ENCODE assay signal across 23 cellular contexts in the genomic region with DNA sequence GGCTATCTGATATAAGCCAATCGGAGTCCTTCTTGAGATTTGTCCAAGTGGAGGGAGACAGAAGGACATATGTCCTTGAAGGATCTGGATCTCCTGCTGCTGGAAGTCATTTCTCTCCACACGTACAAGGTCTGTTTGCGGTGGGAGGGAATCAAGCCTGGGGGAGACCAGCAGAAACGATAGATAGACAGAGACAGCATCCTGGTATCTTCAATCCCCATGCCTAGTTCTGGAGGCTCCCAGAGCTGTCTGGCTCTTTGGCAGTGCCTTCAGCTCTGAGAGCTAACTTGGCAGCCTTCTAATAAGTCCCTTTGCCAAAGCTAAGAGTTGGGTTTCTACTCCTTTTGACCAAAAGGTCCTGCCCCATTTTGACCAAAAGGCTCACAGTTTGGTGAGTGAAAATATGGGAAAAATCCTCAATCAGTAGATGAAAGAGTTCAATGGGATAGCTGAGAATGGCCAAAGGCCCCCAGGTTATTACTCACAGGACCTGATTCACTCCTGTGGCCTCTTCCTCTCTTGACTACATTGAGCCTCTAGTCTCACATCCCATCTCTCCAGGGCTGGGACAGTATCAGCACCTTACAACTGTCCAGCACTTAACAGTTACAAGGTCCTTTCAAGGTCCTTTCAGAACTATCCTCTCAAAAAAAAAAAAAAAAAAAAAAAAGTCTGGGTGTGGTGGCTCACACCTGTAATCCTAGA. TPM values are rescaled to one million over a fixed set of nuclear protein-coding genes. Genes with fewer than 3 reads are reported as not detected.
A peak's percentile ranks its signal among the peaks of the same experiment; 100 is the strongest.
DNase-seq lines count a peak whose midpoint lies in the region; ATAC-seq, FAIRE-seq and TF ChIP-seq lines count a peak whose summit lies in the region.
"Had no signal": no experiment of that assay in that cellular context is flagged by ENCODE, and none has a peak within 500 bp of the region (broad histone marks: within the 10 kb centered on the region; RNA-seq: fewer than 3 reads in every experiment).

No MANE protein-coding gene starts in this region.

- H3K9me3 ChIP-seq in WERI-Rb-1 (ENCODE audit: severe bottlenecking) (no peaks in the 10 kb centered on the region), left ventricle myocardium inferior (replicated peaks) (no peaks in the 10 kb centered on the region)
- H3K9me3 ChIP-seq: A549; BE2C; BLaER1 treated with 17β-estradiol and CSF1 and Interleukin-3, amounts not matched to agents 10 nM and 100 nM; HAP-1 had no signal

- no peaks in the 10 kb centered on the region for H3K36me3 ChIP-seq in WERI-Rb-1
- H3K36me3 ChIP-seq in left ventricle myocardium inferior = no peaks in the 10 kb centered on the region
- H3K36me3 ChIP-seq: BE2C, HAP-1 had no signal

- peaks cover 12% of the 10 kb centered on the region for H3K4me1 ChIP-seq in left ventricle myocardium inferior
- H3K4me1 ChIP-seq: A549; BE2C; BLaER1 treated with 17β-estradiol and CSF1 and Interleukin-3, amounts not matched to agents 10 nM and 100 nM; HAP-1 had no signal

- peak; percentile 80 for DNase-seq in G401 (ENCODE audit: low spot score)
- DNase-seq in WERI-Rb-1 = peak; percentile 5
- no peak for DNase-seq in frontal cortex (ENCODE audit: low spot score in 2 of 2)
- no peak for DNase-seq in left ventricle myocardium inferior
- DNase-seq: 8988T; ACHN; AML-193; BE2C; CD4-positive, alpha-beta T cell; DMS 273 treated with DMSO at 0.1 percent for 48 hours; DMS79; EL; GOT3 had no signal

- FAIRE-seq in frontal cortex (lab: Jason Lieb, UNC) = no peak
- FAIRE-seq: A549, D721Med, G401.6, GM12892, H54 had no signal

- intact Hi-C loops in left ventricle myocardium inferior (cut with micrococcal nuclease) = no loop called here

- no peak overlapping the region for H3K4me3 ChIP-seq in WERI-Rb-1 (ENCODE audit: low read depth, low read length)
- H3K4me3 ChIP-seq in left ventricle myocardium inferior = no peak overlapping the region
- H3K4me3 ChIP-seq: A549; BLaER1 treated with 17β-estradiol and CSF1 and Interleukin-3, amounts not matched to agents 10 nM and 100 nM; HAP-1 had no signal

- no peak overlapping the region for H3K27ac ChIP-seq in WERI-Rb-1
- H3K27ac ChIP-seq in cingulate gyrus (ENCODE audit: low read depth, low read length) = peak overlapping the region; percentile 19
- no peak overlapping the region for H3K27ac ChIP-seq in left ventricle myocardium inferior (replicated peaks)
- H3K27ac ChIP-seq: A549; BLaER1 treated with 17β-estradiol and CSF1 and Interleukin-3, amounts not matched to agents 10 nM and 100 nM had no signal

- ATAC-seq in HG02610 (IDR thresholded peaks at IDR 0.05; ENCODE audit: unreplicated experiment) = no peak

- in situ Hi-C loops in G401 (cut with HindIII; ENCODE audit: low sequenced_read_pairs) = no loop called here

- no peak for TF ChIP-seq CTCF in WERI-Rb-1 (IDR thresholded peaks at IDR 0.05; ENCODE audit: low read depth, low read length)
- TF ChIP-seq CTCF in left ventricle myocardium inferior (IDR thresholded peaks at IDR 0.05; ENCODE audit: borderline replicate concordance) = no peak

- H3K27me3 ChIP-seq in WERI-Rb-1 (ENCODE audit: insufficient read depth, low read depth, severe bottlenecking) (no peaks in the 10 kb centered on the region), left ventricle myocardium inferior (ENCODE audit: low read depth) (peaks cover 100% of the 10 kb centered on the region)

RNA-seq across cellular contexts. Expression of gene AARS2, which starts 20.3 kb away (rescaled TPM):
- total RNA-seq in G401 (2014; rRNA removed; shearing (Covaris generic)) = 33.8 and 41.5 TPM in 2 replicates
- total RNA-seq in frontal cortex (12.2 TPM), left ventricle myocardium inferior (10.6 TPM)

RNA-seq across cellular contexts. Expression of gene TMEM151B, which starts 22.6 kb away (rescaled TPM):
- total RNA-seq in G401 (2014; rRNA removed; shearing (Covaris generic)) = 14.3 and 14.6 TPM in 2 replicates
- 45.7 TPM for total RNA-seq in frontal cortex
- total RNA-seq in left ventricle myocardium inferior = not detected
- total RNA-seq: CD4-positive, alpha-beta T cell; CD8-positive, alpha-beta memory T cell had no signal

RNA-seq across cellular contexts. Expression of gene NFKBIE, which starts 27.5 kb away (rescaled TPM):
- 27.7 and 58.6 TPM in 2 replicates for total RNA-seq in G401 (2014; rRNA removed; shearing (Covaris generic))
- total RNA-seq in frontal cortex (8.2 TPM), left ventricle myocardium inferior (2.1 TPM)

RNA-seq across cellular contexts. Expression of gene SLC35B2, which starts 35.5 kb away (rescaled TPM):
- 73.4 and 80.4 TPM in 2 replicates for total RNA-seq in G401 (2014; rRNA removed; shearing (Covaris generic))
- 32.2 TPM for total RNA-seq in frontal cortex
- total RNA-seq in left ventricle myocardium inferior = 20.2 TPM

RNA-seq across cellular contexts. Expression of gene HSP90AB1, which starts 45.9 kb away (rescaled TPM):
- 1,050 and 1,370 TPM in 2 replicates for total RNA-seq in G401 (2014; rRNA removed; shearing (Covaris generic))
- total RNA-seq in frontal cortex (463 TPM), left ventricle myocardium inferior (786 TPM)

Comparison
In these comparisons a context has a peak if more than half of its experiments do, and no peak if none do; other contexts are left out.
1. DNase-seq: peak in G401 (single experiment) and WERI-Rb-1 (single experiment); none in frontal cortex (0 of 2) and left ventricle myocardium inferior (single experiment).
2. RNA of gene TMEM151B, which starts 22.6 kb away (total RNA-seq): 45.7 TPM in frontal cortex (single experiment) and 14.3 to 14.6 TPM in G401; not detected in left ventricle myocardium inferior (single experiment); every median in the first group is over 10 times any median in the second.